In genomic region chr2:212052412-212053159, GRCh38 we compare ENCODE assay signal across 1 cellular context.
TF ChIP-seq lines count a peak whose summit lies in the region.

No MANE protein-coding gene starts in this region.

TF ChIP-seq in SK-N-SH, 30 proteins besides CTCF, POLR2A, EP300 and RAD21 (continued from another document):
- no peak for TF ChIP-seq GATA2 (CRISPR knock-in tag; IDR thresholded peaks at IDR 0.05)
- no peak for TF ChIP-seq NFIC (IDR thresholded peaks at IDR 0.05; ENCODE audit: borderline replicate concordance)
- TF ChIP-seq SMC3 (IDR thresholded peaks at IDR 0.05; ENCODE audit: low read depth, low read length): no peak
- TF ChIP-seq TCF12 (IDR thresholded peaks at IDR 0.05): no peak
- TF ChIP-seq GABPA (IDR thresholded peaks at IDR 0.05; ENCODE audit: low read depth): no peak
- no peak for TF ChIP-seq JUND (IDR thresholded peaks at IDR 0.05)
- no peak for TF ChIP-seq TEAD4 (IDR thresholded peaks at IDR 0.05; ENCODE audit: borderline replicate concordance, insufficient read depth)
- no peak for TF ChIP-seq POLR2AphosphoS5 (IDR thresholded peaks at IDR 0.05; ENCODE audit: low read depth, low read length)
